ENCODE assay signal across 9 cellular contexts in the genomic region with DNA sequence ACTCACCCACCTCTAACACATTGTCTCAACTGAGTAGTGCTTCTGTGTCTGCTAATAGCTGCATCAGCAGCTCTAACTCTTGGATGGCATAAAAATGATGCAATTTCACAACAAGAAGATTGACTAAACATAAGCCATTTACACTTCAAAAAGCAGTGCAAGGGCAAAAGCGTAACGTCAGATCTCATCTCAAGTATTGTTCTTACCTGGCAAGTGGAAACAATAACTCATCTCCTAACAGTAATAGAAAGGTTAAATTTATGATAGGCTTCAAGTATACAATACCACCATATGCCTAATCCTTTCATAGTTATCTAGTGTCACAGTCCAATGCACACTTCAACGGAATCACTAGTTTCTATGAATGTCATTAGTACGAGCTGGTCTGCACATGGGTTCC. TPM values are rescaled to one million over a fixed set of nuclear protein-coding genes. Genes with fewer than 3 reads are reported as not detected.
DNase-seq lines count a peak whose midpoint lies in the region; ATAC-seq and TF ChIP-seq lines count a peak whose summit lies in the region.
"Had no signal": no experiment of that assay in that cellular context is flagged by ENCODE, and none has a peak within 500 bp of the region (broad histone marks: within the 10 kb centered on the region; RNA-seq: fewer than 3 reads in every experiment).

No MANE protein-coding gene starts in this region.

- POLR2A ChIA-PET in activated CD8-positive, alpha-beta T cell treated with anti-CD3 and anti-CD28 coated beads for 36 hours (lab: Charles Lee), result interaction anchor here (1.0 to 5.1 kb wide), 3 partner anchors 9 to 17 kb away, joined by 3 to 71 read pairs (median 4); partner anchors contain the start of gene TPK1

- H3K4me3 Mint-ChIP-seq in activated CD8-positive, alpha-beta T cell treated with anti-CD3 and anti-CD28 coated beads for 36 hours, result peak overlapping the region; percentile 9

- peak overlapping the region; percentile 86 for H3K27ac Mint-ChIP-seq in activated CD8-positive, alpha-beta T cell treated with anti-CD3 and anti-CD28 coated beads for 36 hours

- peaks cover 80% of the 10 kb centered on the region for H3K4me1 Mint-ChIP-seq in activated CD8-positive, alpha-beta T cell treated with anti-CD3 and anti-CD28 coated beads for 36 hours (ENCODE audit: low read depth)

- CTCF ChIA-PET in activated CD8-positive, alpha-beta T cell treated with anti-CD3 and anti-CD28 coated beads for 36 hours (lab: Charles Lee), result interaction anchor here (3.3 kb wide), 1 partner anchor 14 kb away, joined by 20 read pairs; the partner anchor contains the start of gene TPK1

- DNase-seq in GM20000 (ENCODE audit: low spot score) (peak; percentile 13), NCI-H226 (no peak), GM10266 (ENCODE audit: extremely low spot score) (no peak), GOT3 (lab: John Stamatoyannopoulos, UW) (no peak)
- peak; percentile 48 for DNase-seq in activated CD8-positive, alpha-beta T cell treated with anti-CD3 and anti-CD28 coated beads for 36 hours
- no peak for DNase-seq in activated CD8-positive, alpha-beta memory T cell treated with anti-CD3 and anti-CD28 coated beads, Interleukin-2, amount 50 U/mL, for 4 hours
- DNase-seq: NCI-H2081 treated with DMSO at 0.1 percent for 48 hours had no signal

- H3K27me3 Mint-ChIP-seq in activated CD8-positive, alpha-beta T cell treated with anti-CD3 and anti-CD28 coated beads for 36 hours, result no peaks in the 10 kb centered on the region

- peaks cover 4% of the 10 kb centered on the region for H3K9me3 Mint-ChIP-seq in activated CD8-positive, alpha-beta T cell treated with anti-CD3 and anti-CD28 coated beads for 36 hours

- TF ChIP-seq CTCF in GM20000 (IDR thresholded peaks at IDR 0.05; ENCODE audit: extremely low read depth, missing control alignments), result no peak
- no peak for TF ChIP-seq CTCF in activated CD8-positive, alpha-beta T cell treated with anti-CD3 and anti-CD28 coated beads for 36 hours (IDR thresholded peaks at IDR 0.05)
- no peak for TF ChIP-seq CTCF in GM10266 (IDR thresholded peaks at IDR 0.05; ENCODE audit: control insufficient read depth, insufficient read depth, low read depth, missing control alignments)

- ATAC-seq in GM18502 (IDR thresholded peaks at IDR 0.05; ENCODE audit: poor library complexity, unreplicated experiment) (peak; percentile 50), HG03280 (IDR thresholded peaks at IDR 0.05; ENCODE audit: unreplicated experiment) (peak; percentile 45)
- peak; percentile 80 for ATAC-seq in activated CD8-positive, alpha-beta T cell treated with anti-CD3 and anti-CD28 coated beads for 36 hours

- intact Hi-C loops in activated CD8-positive, alpha-beta T cell treated with anti-CD3 and anti-CD28 coated beads for 36 hours (cut with micrococcal nuclease), result no loop called here

- peaks cover 25% of the 10 kb centered on the region for H3K36me3 Mint-ChIP-seq in activated CD8-positive, alpha-beta T cell treated with anti-CD3 and anti-CD28 coated beads for 36 hours (ENCODE audit: low read depth)

RNA-seq across cellular contexts. Expression of gene TPK1, which starts 14.8 kb away (rescaled TPM):
- 10 to 100 TPM; 15.5 to 15.8 TPM for total RNA-seq in activated CD8-positive, alpha-beta T cell treated with anti-CD3 and anti-CD28 coated beads for 36 hours

Comparison
In these comparisons a context has a peak if more than half of its experiments do, and no peak if none do; other contexts are left out.
1. DNase-seq: peak in GM20000 (single experiment) and activated CD8-positive, alpha-beta T cell treated with anti-CD3 and anti-CD28 coated beads for 36 hours (single experiment); none in NCI-H226 (single experiment), activated CD8-positive, alpha-beta memory T cell treated with anti-CD3 and anti-CD28 coated beads, Interleukin-2, amount 50 U/mL, for 4 hours (single experiment), GM10266 (single experiment) and GOT3 (single experiment).
2. Peak in every context shown above with its lines, with median percentiles within 50 percentile points of each other: ATAC-seq.